22 cellular contexts compared by ENCODE assay signal in genomic region chr14:76699209-76699608, GRCh38.
DNase-seq lines count a peak whose midpoint lies in the region; ATAC-seq and TF ChIP-seq lines count a peak whose summit lies in the region.
"Had no signal": no experiment of that assay in that cellular context is flagged by ENCODE, and none has a peak within 500 bp of the region (broad histone marks: within the 10 kb centered on the region; RNA-seq: fewer than 3 reads in every experiment).

No MANE protein-coding gene starts in this region.

- peak; percentile 11 for DNase-seq in activated CD8-positive, alpha-beta memory T cell treated with anti-CD3 and anti-CD28 coated beads for 24 hours
- no peak for DNase-seq in activated CD8-positive, alpha-beta memory T cell treated with anti-CD3 and anti-CD28 coated beads, Interleukin-2, amount 50 U/mL, for 48 hours
- DNase-seq in islet precursor cell = peak; percentile 18
- no peak for DNase-seq in testis
- no peak for DNase-seq in SKM-1 treated with dmso at 0.1 percent for 144 hours (lab: John Stamatoyannopoulos, UW; ENCODE audit: unreplicated experiment)
- DNase-seq in NK-92 treated with Interleukin-12 subunit alpha and Interleukin-12 subunit beta, amount 100 ng/mL, for 24 hours (lab: John Stamatoyannopoulos, UW) = no peak
- DNase-seq: 8988T; ACHN; AML-193; BE2C; CD4-positive, alpha-beta T cell; CD8-positive, alpha-beta memory T cell; DMS 273 treated with DMSO at 0.1 percent for 48 hours; DMS79; EL; GM23248; H7; HCEC 1CT had no signal

- H3K9me3 ChIP-seq in testis = no peaks in the 10 kb centered on the region
- H3K9me3 ChIP-seq: A549; BE2C; BLaER1 treated with 17β-estradiol and CSF1 and Interleukin-3, amounts not matched to agents 10 nM and 100 nM had no signal

- TF ChIP-seq POLR2A in testis (IDR thresholded peaks at IDR 0.05) = no peak

- H3K4me1 ChIP-seq in testis = peaks cover 23% of the 10 kb centered on the region
- H3K4me1 ChIP-seq: A549, BE2C had no signal

- 35 to 49% methylated on average over 2 of the region's 2 CpGs for WGBS in testis, 2 donors

- no peak for ATAC-seq in HG03442 (IDR thresholded peaks at IDR 0.05; ENCODE audit: unreplicated experiment)
- ATAC-seq: A549, GM12878 had no signal

- peak overlapping the region; percentile 54 to 55 for H3K27ac ChIP-seq in testis
- H3K27ac ChIP-seq: A549; BLaER1 treated with 17β-estradiol and CSF1 and Interleukin-3, amounts not matched to agents 10 nM and 100 nM; GM23248 had no signal

- no peaks in the 10 kb centered on the region for H3K36me3 ChIP-seq in testis (ENCODE audit: low read depth, missing control alignments)
- H3K36me3 ChIP-seq: BE2C; BLaER1 treated with 17β-estradiol and CSF1 and Interleukin-3, amounts not matched to agents 10 nM and 100 nM had no signal

- intact Hi-C loops in testis (cut with DNase I; ENCODE audit: low total_unique reads) = no loop called here

- TF ChIP-seq CTCF in testis (IDR thresholded peaks at IDR 0.05) = no peak

- no peaks in the 10 kb centered on the region for H3K27me3 ChIP-seq in testis
- H3K27me3 ChIP-seq: BE2C; BLaER1 treated with 17β-estradiol and CSF1 and Interleukin-3, amounts not matched to agents 10 nM and 100 nM had no signal

- no peak overlapping the region for H3K4me3 ChIP-seq in testis
- H3K4me3 ChIP-seq: A549; BLaER1 treated with 17β-estradiol and CSF1 and Interleukin-3, amounts not matched to agents 10 nM and 100 nM; GM12878; GM23248 had no signal

Comparison
In these comparisons a context has a peak if more than half of its experiments do, and no peak if none do; other contexts are left out.
1. DNase-seq: peak in activated CD8-positive, alpha-beta memory T cell treated with anti-CD3 and anti-CD28 coated beads for 24 hours (single experiment) and islet precursor cell (single experiment); none in activated CD8-positive, alpha-beta memory T cell treated with anti-CD3 and anti-CD28 coated beads, Interleukin-2, amount 50 U/mL, for 48 hours (single experiment), testis (single experiment), SKM-1 treated with dmso at 0.1 percent for 144 hours (single experiment) and NK-92 treated with Interleukin-12 subunit alpha and Interleukin-12 subunit beta, amount 100 ng/mL, for 24 hours (single experiment).